ENCODE assay signal across 22 cellular contexts in genomic region chr3:138712086-138712485, GRCh38.
"Had no signal": no experiment of that assay in that cellular context is flagged by ENCODE, and none has a peak within 500 bp of the region (broad histone marks: within the 10 kb centered on the region; RNA-seq: fewer than 3 reads in every experiment).

No MANE protein-coding gene starts in this region.

- H3K36me3 ChIP-seq: SJSA1 had no signal

- H3K4me3 ChIP-seq: SJSA1 had no signal

- H3K9ac ChIP-seq: SK-N-SH had no signal

- DNase-seq: KBM-7, MV-4-11, NCI-H1048, NCI-H1105, NCI-H1417, NCI-H1436 treated with DMSO at 0.1 percent for 48 hours, NCI-H1694, NCI-H187 treated with DMSO at 0.1 percent for 48 hours, NCI-H2029 treated with DMSO at 0.1 percent for 48 hours, NCI-H2171 treated with DMSO at 0.1 percent for 48 hours, NCI-H345, NCI-H446 treated with DMSO at 0.1 percent for 48 hours, NCI-H510A treated with DMSO at 0.1 percent for 48 hours, NCI-H526, NCI-H748 treated with DMSO at 0.1 percent for 48 hours, Right ventricle myocardium superior, RPMI8226, SIG-M5, SK-N-SH had no signal

- H3K4me1 ChIP-seq: SJSA1 had no signal

- H3K4me2 ChIP-seq: SK-N-SH had no signal

- H3K27me3 ChIP-seq: SJSA1 had no signal

- FAIRE-seq: HTR-8/SVneo had no signal

- H3K27ac ChIP-seq: HL-60, SJSA1 had no signal

- H3K9me3 ChIP-seq: SJSA1, SK-N-SH had no signal
